Comparison of ENCODE assay signal across 29 cellular contexts in genomic region chr2:157922341-157922740, GRCh38.
"Had no signal": no experiment of that assay in that cellular context is flagged by ENCODE, and none has a peak within 500 bp of the region (broad histone marks: within the 10 kb centered on the region; RNA-seq: fewer than 3 reads in every experiment).

No MANE protein-coding gene starts in this region.

- H3K4me3 ChIP-seq: adrenal gland, body of pancreas, coronary artery, dorsolateral prefrontal cortex, gastrocnemius medialis, heart left ventricle had no signal

- H3K27me3 Mint-ChIP-seq: activated CD4-positive, alpha-beta memory T cell treated with anti-CD3 and anti-CD28 coated beads for 36 hours; activated CD8-positive, alpha-beta memory T cell treated with anti-CD3 and anti-CD28 coated beads, Interleukin-2, amount 10 ng/mL, durations not matched to agents 7 days and 5 days; activated naive CD4-positive, alpha-beta T cell treated with anti-CD3 and anti-CD28 coated beads, Interleukin-2, amount 50 U/mL, for 24 hours; activated naive CD8-positive, alpha-beta T cell treated with anti-CD3 and anti-CD28 coated beads, Interleukin-2, amount 50 U/mL, for 24 hours; activated T-cell treated with anti-CD3 and anti-CD28 coated beads, Interleukin-2, amount 50 U/mL, for 24 hours; dendritic cell treated with granulocyte-macrophage colony-stimulating factor and Interleukin-4, amounts not matched to agents 40 ng/mL and 50 ng/mL, for 4 days had no signal

- H3K9me3 Mint-ChIP-seq: activated naive CD4-positive, alpha-beta T cell treated with anti-CD3 and anti-CD28 coated beads for 36 hours; activated naive CD4-positive, alpha-beta T cell treated with anti-CD3 and anti-CD28 coated beads, Interleukin-2, amount 50 U/mL, for 24 hours; activated naive CD8-positive, alpha-beta T cell treated with anti-CD3 and anti-CD28 coated beads for 36 hours; activated naive CD8-positive, alpha-beta T cell treated with anti-CD3 and anti-CD28 coated beads, Interleukin-2, amount 50 U/mL, for 24 hours; activated T-cell treated with anti-CD3 and anti-CD28 coated beads, Interleukin-2, amount 50 U/mL, for 24 hours; activated T-helper 2 cell treated with anti-CD3 and anti-CD28 coated beads, Interferon-gamma antibody, Interleukin-2, Interleukin-4, amounts not matched to agents 10 μg/mL and 5 μg/mL and 100 μg/mL, durations not matched to agents 14 hours and 24 hours and 36 hours; dendritic cell treated with granulocyte-macrophage colony-stimulating factor and Interleukin-4, amounts not matched to agents 40 ng/mL and 50 ng/mL, for 4 days; endodermal cell had no signal

- DNase-seq: activated CD4-positive, alpha-beta memory T cell treated with anti-CD3 and anti-CD28 coated beads for 36 hours; activated CD4-positive, alpha-beta T cell treated with anti-CD3 and anti-CD28 coated beads, Interleukin-2, amount 10 ng/mL, durations not matched to agents 24 days and 14 days; activated CD8-positive, alpha-beta memory T cell treated with anti-CD3 and anti-CD28 coated beads, Interleukin-2, amount 10 ng/mL, durations not matched to agents 7 days and 5 days; activated CD8-positive, alpha-beta memory T cell treated with anti-CD3 and anti-CD28 coated beads, Interleukin-2, amount 50 U/mL, for 4 hours; activated CD8-positive, alpha-beta T cell treated with anti-CD3 and anti-CD28 coated beads, Interleukin-2, amount 10 ng/mL, durations not matched to agents 7 days and 5 days; activated effector memory CD4-positive, alpha-beta T cell treated with anti-CD3 and anti-CD28 coated beads, Interleukin-2, amount 50 U/mL, for 16 hours; activated naive CD4-positive, alpha-beta T cell treated with anti-CD3 and anti-CD28 coated beads for 36 hours; activated naive CD8-positive, alpha-beta T cell treated with anti-CD3 and anti-CD28 coated beads for 36 hours; activated naive CD8-positive, alpha-beta T cell treated with anti-CD3 and anti-CD28 coated beads, Interleukin-2, amount 50 U/mL, for 24 hours; activated T-cell treated with anti-CD3 and anti-CD28 coated beads, Interleukin-2, amount 50 U/mL, for 24 hours; adrenal gland; amygdala; aorta; body of pancreas; effector memory CD4-positive, alpha-beta T cell; endodermal cell; foreskin keratinocyte; gastrocnemius medialis; glutamatergic neuron; heart left ventricle; T-helper 2 cell had no signal

- H3K27me3 ChIP-seq: adrenal gland, body of pancreas, dorsolateral prefrontal cortex, gastrocnemius medialis, heart left ventricle had no signal

- H3K36me3 ChIP-seq: adrenal gland, gastrocnemius medialis, heart left ventricle had no signal

- ATAC-seq: activated CD8-positive, alpha-beta memory T cell treated with anti-CD3 and anti-CD28 coated beads, Interleukin-2, amount 10 ng/mL, durations not matched to agents 7 days and 5 days; activated CD8-positive, alpha-beta T cell treated with anti-CD3 and anti-CD28 coated beads, Interleukin-2, amount 10 ng/mL, durations not matched to agents 7 days and 5 days; activated naive CD8-positive, alpha-beta T cell treated with anti-CD3 and anti-CD28 coated beads, Interleukin-2, amount 50 U/mL, for 24 hours; body of pancreas; esophagus mucosa; foreskin keratinocyte; gastrocnemius medialis; heart left ventricle; WTC11 had no signal

- H3K27ac Mint-ChIP-seq: activated CD4-positive, alpha-beta memory T cell treated with anti-CD3 and anti-CD28 coated beads for 36 hours; activated CD4-positive, alpha-beta T cell treated with anti-CD3 and anti-CD28 coated beads, Interleukin-2, amount 10 ng/mL, durations not matched to agents 24 days and 14 days; activated CD8-positive, alpha-beta memory T cell treated with anti-CD3 and anti-CD28 coated beads, Interleukin-2, amount 10 ng/mL, durations not matched to agents 7 days and 5 days; activated CD8-positive, alpha-beta T cell treated with anti-CD3 and anti-CD28 coated beads, Interleukin-2, amount 10 ng/mL, durations not matched to agents 7 days and 5 days; activated naive CD4-positive, alpha-beta T cell treated with anti-CD3 and anti-CD28 coated beads for 36 hours; activated naive CD4-positive, alpha-beta T cell treated with anti-CD3 and anti-CD28 coated beads, Interleukin-2, amount 50 U/mL, for 24 hours; activated naive CD8-positive, alpha-beta T cell treated with anti-CD3 and anti-CD28 coated beads for 36 hours; activated naive CD8-positive, alpha-beta T cell treated with anti-CD3 and anti-CD28 coated beads, Interleukin-2, amount 50 U/mL, for 24 hours; activated T-helper 2 cell treated with anti-CD3 and anti-CD28 coated beads, Interferon-gamma antibody, Interleukin-2, Interleukin-4, amounts not matched to agents 10 μg/mL and 5 μg/mL and 100 μg/mL, durations not matched to agents 14 hours and 24 hours and 36 hours; dendritic cell treated with granulocyte-macrophage colony-stimulating factor and Interleukin-4, amounts not matched to agents 40 ng/mL and 50 ng/mL, for 4 days; endodermal cell; WTC11 had no signal

- H3K9me3 ChIP-seq: adrenal gland, body of pancreas, gastrocnemius medialis had no signal

- H3K4me1 Mint-ChIP-seq: activated CD4-positive, alpha-beta T cell treated with anti-CD3 and anti-CD28 coated beads, Interleukin-2, amount 10 ng/mL, durations not matched to agents 24 days and 14 days; activated CD8-positive, alpha-beta memory T cell treated with anti-CD3 and anti-CD28 coated beads, Interleukin-2, amount 10 ng/mL, durations not matched to agents 7 days and 5 days; activated naive CD4-positive, alpha-beta T cell treated with anti-CD3 and anti-CD28 coated beads, Interleukin-2, amount 50 U/mL, for 24 hours; activated naive CD8-positive, alpha-beta T cell treated with anti-CD3 and anti-CD28 coated beads for 36 hours had no signal

- H3K36me3 Mint-ChIP-seq: activated CD4-positive, alpha-beta memory T cell treated with anti-CD3 and anti-CD28 coated beads for 36 hours; activated CD8-positive, alpha-beta memory T cell treated with anti-CD3 and anti-CD28 coated beads, Interleukin-2, amount 10 ng/mL, durations not matched to agents 7 days and 5 days; activated naive CD4-positive, alpha-beta T cell treated with anti-CD3 and anti-CD28 coated beads, Interleukin-2, amount 50 U/mL, for 24 hours; activated naive CD8-positive, alpha-beta T cell treated with anti-CD3 and anti-CD28 coated beads for 36 hours had no signal

- H3K27ac ChIP-seq: adrenal gland, body of pancreas, coronary artery, dorsolateral prefrontal cortex, foreskin keratinocyte, gastrocnemius medialis, heart left ventricle, VCaP had no signal

- H3K4me3 Mint-ChIP-seq: activated CD4-positive, alpha-beta memory T cell treated with anti-CD3 and anti-CD28 coated beads for 36 hours; activated CD4-positive, alpha-beta T cell treated with anti-CD3 and anti-CD28 coated beads, Interleukin-2, amount 10 ng/mL, durations not matched to agents 24 days and 14 days; activated CD8-positive, alpha-beta memory T cell treated with anti-CD3 and anti-CD28 coated beads, Interleukin-2, amount 10 ng/mL, durations not matched to agents 7 days and 5 days; activated CD8-positive, alpha-beta T cell treated with anti-CD3 and anti-CD28 coated beads, Interleukin-2, amount 10 ng/mL, durations not matched to agents 7 days and 5 days; activated naive CD4-positive, alpha-beta T cell treated with anti-CD3 and anti-CD28 coated beads for 36 hours; activated naive CD4-positive, alpha-beta T cell treated with anti-CD3 and anti-CD28 coated beads, Interleukin-2, amount 50 U/mL, for 24 hours; activated naive CD8-positive, alpha-beta T cell treated with anti-CD3 and anti-CD28 coated beads for 36 hours; activated naive CD8-positive, alpha-beta T cell treated with anti-CD3 and anti-CD28 coated beads, Interleukin-2, amount 50 U/mL, for 24 hours; activated T-cell treated with anti-CD3 and anti-CD28 coated beads, Interleukin-2, amount 50 U/mL, for 24 hours; dendritic cell treated with granulocyte-macrophage colony-stimulating factor and Interleukin-4, amounts not matched to agents 40 ng/mL and 50 ng/mL, for 4 days; endodermal cell; WTC11 had no signal

- H3K4me1 ChIP-seq: adrenal gland, body of pancreas, foreskin keratinocyte, gastrocnemius medialis, heart left ventricle had no signal
